Comparison of ENCODE assay signal across 18 cellular contexts in the genomic region with DNA sequence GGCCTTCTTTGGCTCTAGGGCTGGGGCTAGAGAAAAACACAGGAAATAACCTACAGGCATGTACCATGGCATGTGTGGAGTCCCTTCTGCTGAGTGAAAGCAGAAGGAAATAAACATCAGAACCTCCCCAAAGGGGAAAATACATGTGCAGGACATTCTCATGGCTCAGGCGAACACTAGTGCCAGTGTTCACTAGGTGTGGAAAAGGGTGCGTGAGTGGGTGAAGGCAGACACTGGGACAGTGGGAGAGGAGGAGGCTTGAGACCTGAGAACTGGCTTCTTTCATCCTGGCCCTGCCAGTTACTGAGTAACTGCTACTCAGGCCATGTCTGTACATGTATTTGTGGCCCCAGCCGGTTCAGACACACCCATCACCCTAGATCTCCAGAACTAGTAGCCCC.
DNase-seq lines count a peak whose midpoint lies in the region; ATAC-seq lines count a peak whose summit lies in the region.
"Had no signal": no experiment of that assay in that cellular context is flagged by ENCODE, and none has a peak within 500 bp of the region (broad histone marks: within the 10 kb centered on the region; RNA-seq: fewer than 3 reads in every experiment).

No MANE protein-coding gene starts in this region.

- H3K27me3 ChIP-seq in BLaER1 (no peaks in the 10 kb centered on the region), mesendoderm (ENCODE audit: insufficient read depth, low read length, poor library complexity) (no peaks in the 10 kb centered on the region)
- no peaks in the 10 kb centered on the region for H3K27me3 ChIP-seq in CD4-positive, alpha-beta memory T cell (ENCODE audit: insufficient read depth, low read length)
- H3K27me3 ChIP-seq: ascending aorta had no signal

- no peak overlapping the region for H2BK15ac ChIP-seq in mesendoderm (replicated peaks; ENCODE audit: low read depth)

- H4K5ac ChIP-seq in mesendoderm (ENCODE audit: low read length) = no peak overlapping the region

- H3K27ac Mint-ChIP-seq in CD4-positive, alpha-beta memory T cell = no peak overlapping the region
- H3K27ac Mint-ChIP-seq: activated CD4-positive, alpha-beta memory T cell treated with anti-CD3 and anti-CD28 coated beads, Interleukin-2, amount 10 ng/mL, durations not matched to agents 7 days and 5 days; activated T-helper 2 cell treated with anti-CD3 and anti-CD28 coated beads, Interferon-gamma antibody, Interleukin-2, Interleukin-4, amounts not matched to agents 10 μg/mL and 5 μg/mL and 100 μg/mL, durations not matched to agents 14 hours and 24 hours and 36 hours; dendritic cell treated with granulocyte-macrophage colony-stimulating factor and Interleukin-4, amounts not matched to agents 40 ng/mL and 50 ng/mL, for 4 days; mesothelial cell of epicardium had no signal

- no peak overlapping the region for H2BK5ac ChIP-seq in mesendoderm (ENCODE audit: low read length)

- H3K23ac ChIP-seq in mesendoderm (ENCODE audit: low read length) = no peak overlapping the region

- H3K4me2 ChIP-seq in BLaER1 = peak overlapping the region; percentile 89
- no peak overlapping the region for H3K4me2 ChIP-seq in mesendoderm (ENCODE audit: low read length)
- H3K4me2 ChIP-seq: A549, SK-N-SH had no signal

- no peak overlapping the region for H3K18ac ChIP-seq in mesendoderm (ENCODE audit: low read length)

- intact Hi-C loops in CD4-positive, alpha-beta memory T cell (cut with micrococcal nuclease) = no loop called here

- H3K9ac ChIP-seq in BLaER1 (peak overlapping the region; percentile 52), mesendoderm (ENCODE audit: low read length) (no peak overlapping the region)
- H3K9ac ChIP-seq: GM23248, SK-N-SH had no signal

- H2AK5ac ChIP-seq in mesendoderm (ENCODE audit: low read length) = no peak overlapping the region

- H3K4me1 Mint-ChIP-seq in CD4-positive, alpha-beta memory T cell = peaks cover 0 to 5% (median under 1%) of the 10 kb centered on the region in 4 donors

- peaks cover 69% of the 10 kb centered on the region for H4K20me1 ChIP-seq in BLaER1

- no peak overlapping the region for H2BK120ac ChIP-seq in mesendoderm (ENCODE audit: low read depth, low read length)

- CTCF ChIA-PET in CD4-positive, alpha-beta memory T cell (lab: Charles Lee; ENCODE audit: partially characterized antibody) = no interaction called here

- no peak overlapping the region for H3K4me3 Mint-ChIP-seq in CD4-positive, alpha-beta memory T cell
- H3K4me3 Mint-ChIP-seq: activated CD4-positive, alpha-beta memory T cell treated with anti-CD3 and anti-CD28 coated beads, Interleukin-2, amount 10 ng/mL, durations not matched to agents 7 days and 5 days; dendritic cell treated with granulocyte-macrophage colony-stimulating factor and Interleukin-4, amounts not matched to agents 40 ng/mL and 50 ng/mL, for 4 days; mesothelial cell of epicardium had no signal

- no peaks in the 10 kb centered on the region for H3K79me2 ChIP-seq in mesendoderm (ENCODE audit: control insufficient read depth, insufficient read depth, low read length)

- WGBS in mesendoderm (ENCODE audit: extremely low coverage, insufficient coverage, low lambda C conversion rate) = no CpG with 5 or more reads among the region's 3 CpGs

- no peaks in the 10 kb centered on the region for H3K9me3 Mint-ChIP-seq in CD4-positive, alpha-beta memory T cell
- H3K9me3 Mint-ChIP-seq: activated CD4-positive, alpha-beta memory T cell treated with anti-CD3 and anti-CD28 coated beads, Interleukin-2, amount 10 ng/mL, durations not matched to agents 7 days and 5 days; activated T-helper 2 cell treated with anti-CD3 and anti-CD28 coated beads, Interferon-gamma antibody, Interleukin-2, Interleukin-4, amounts not matched to agents 10 μg/mL and 5 μg/mL and 100 μg/mL, durations not matched to agents 14 hours and 24 hours and 36 hours; dendritic cell treated with granulocyte-macrophage colony-stimulating factor and Interleukin-4, amounts not matched to agents 40 ng/mL and 50 ng/mL, for 4 days had no signal

- peak overlapping the region; percentile 45 for H3K4me3 ChIP-seq in BLaER1
- H3K4me3 ChIP-seq in CD4-positive, alpha-beta memory T cell (ENCODE audit: low read length in 2 of 2) = no peak overlapping the region
- no peak overlapping the region for H3K4me3 ChIP-seq in mesendoderm (ENCODE audit: low read length)
- H3K4me3 ChIP-seq: A549, ascending aorta, GM23248, skin epidermis had no signal

- POLR2A ChIA-PET in CD4-positive, alpha-beta memory T cell (lab: Charles Lee; ENCODE audit: partially characterized antibody) = no interaction called here

- no peak overlapping the region for H3K4ac ChIP-seq in mesendoderm (ENCODE audit: low read depth, low read length)

- H3K79me1 ChIP-seq in mesendoderm (ENCODE audit: low read length) = no peaks in the 10 kb centered on the region

- H3K27ac ChIP-seq in BLaER1 = peak overlapping the region; percentile 80
- H3K27ac ChIP-seq in epithelial cell of prostate = peak overlapping the region; percentile 13
- no peak overlapping the region for H3K27ac ChIP-seq in CD4-positive, alpha-beta memory T cell (ENCODE audit: low read depth, low read length)
- H3K27ac ChIP-seq in mesendoderm (ENCODE audit: low read depth, low read length) = no peak overlapping the region
- H3K27ac ChIP-seq: A549, ascending aorta, GM23248 had no signal

- peaks cover 0 to 6% of the 10 kb centered on the region in 2 donors for H3K36me3 Mint-ChIP-seq in CD4-positive, alpha-beta memory T cell
- H3K36me3 Mint-ChIP-seq: mesothelial cell of epicardium had no signal

- no peaks in the 10 kb centered on the region for H3K27me3 Mint-ChIP-seq in CD4-positive, alpha-beta memory T cell
- H3K27me3 Mint-ChIP-seq: activated CD4-positive, alpha-beta memory T cell treated with anti-CD3 and anti-CD28 coated beads, Interleukin-2, amount 10 ng/mL, durations not matched to agents 7 days and 5 days; dendritic cell treated with granulocyte-macrophage colony-stimulating factor and Interleukin-4, amounts not matched to agents 40 ng/mL and 50 ng/mL, for 4 days had no signal

- H3K36me3 ChIP-seq in BLaER1 (peaks cover 34% of the 10 kb centered on the region), mesendoderm (ENCODE audit: control insufficient read depth, insufficient read depth, low read length) (no peaks in the 10 kb centered on the region)
- H3K36me3 ChIP-seq in CD4-positive, alpha-beta memory T cell (ENCODE audit: insufficient read depth, low read length) = no peaks in the 10 kb centered on the region
- H3K36me3 ChIP-seq: ascending aorta had no signal

- DNase-seq in epithelial cell of prostate (ENCODE audit: low read depth, low spot score) = peak; percentile 16
- DNase-seq in NCI-H446 treated with DMSO at 0.1 percent for 48 hours (lab: John Stamatoyannopoulos, UW) = no peak
- no peak for DNase-seq in CD4-positive, alpha-beta memory T cell
- DNase-seq in NCI-H146 (lab: John Stamatoyannopoulos, UW) = no peak
- DNase-seq in mesendoderm = no peak
- DNase-seq: activated CD4-positive, alpha-beta memory T cell treated with anti-CD3 and anti-CD28 coated beads, Interleukin-2, amount 10 ng/mL, durations not matched to agents 7 days and 5 days; GM23248; occipital lobe; SK-N-SH had no signal

- ATAC-seq in GM19023 (IDR thresholded peaks at IDR 0.05; ENCODE audit: unreplicated experiment) (peak; percentile 43), HG03354 (IDR thresholded peaks at IDR 0.05; ENCODE audit: poor library complexity, severe bottlenecking, unreplicated experiment) (peak; percentile 63)
- ATAC-seq: A549 had no signal

- 0 out of 2 replicates have a peak, but pooled peaks cover 11% of the 10 kb centered on the region for H3K9me3 ChIP-seq in BLaER1
- H3K9me3 ChIP-seq in CD4-positive, alpha-beta memory T cell (ENCODE audit: control insufficient read depth in 1 of 2, low read length in 2 of 2) = no peaks in the 10 kb centered on the region
- H3K9me3 ChIP-seq: A549, ascending aorta, SK-N-SH had no signal

- H3K4me1 ChIP-seq in BLaER1 = peaks cover 64% of the 10 kb centered on the region
- no peaks in the 10 kb centered on the region for H3K4me1 ChIP-seq in CD4-positive, alpha-beta memory T cell (ENCODE audit: insufficient read depth, low read length)
- H3K4me1 ChIP-seq in mesendoderm (ENCODE audit: control insufficient read depth, low read depth, low read length) = no peaks in the 10 kb centered on the region
- H3K4me1 ChIP-seq: A549 had no signal

- no peak overlapping the region for H4K8ac ChIP-seq in mesendoderm (ENCODE audit: low read depth, low read length)

- no peak overlapping the region for H3K56ac ChIP-seq in mesendoderm (ENCODE audit: low read length)

Comparison
In these comparisons a context has a peak if more than half of its experiments do, and no peak if none do; other contexts are left out.
1. H3K27ac ChIP-seq: peak in BLaER1 (single experiment) and epithelial cell of prostate (single experiment); none in CD4-positive, alpha-beta memory T cell (single experiment) and mesendoderm (single experiment).